In genomic region chr17:17141279-17141678, GRCh38 we compare ENCODE assay signal across 13 cellular contexts.
DNase-seq lines count a peak whose midpoint lies in the region; ATAC-seq, FAIRE-seq and TF ChIP-seq lines count a peak whose summit lies in the region.
"Had no signal": no experiment of that assay in that cellular context is flagged by ENCODE, and none has a peak within 500 bp of the region (broad histone marks: within the 10 kb centered on the region; RNA-seq: fewer than 3 reads in every experiment).

No MANE protein-coding gene starts in this region.

- DNase-seq in heart left ventricle = no peak
- DNase-seq in cardiac septum (ENCODE audit: low spot score) = no peak
- peak; percentile 64 for DNase-seq in kidney
- peak; percentile 78 for DNase-seq in testis
- no peak for DNase-seq in posterior vena cava (ENCODE audit: low spot score)
- DNase-seq: activated B cell treated with CpG ODN at 0.5 μM for 24 hours, NCI-H69 had no signal

- FAIRE-seq in kidney (lab: Jason Lieb, UNC) = no peak

- TF ChIP-seq CTCF in heart left ventricle (IDR thresholded peaks at IDR 0.05) (no peak), kidney (IDR thresholded peaks at IDR 0.05; ENCODE audit: borderline replicate concordance, extremely low read depth, insufficient read depth) (no peak), testis (IDR thresholded peaks at IDR 0.05) (no peak)

- WGBS in heart left ventricle, 4 donors = 56 to 71% (median 63%) methylated on average over 12 of the region's 12 CpGs
- WGBS in testis, 2 donors = 42 to 52% methylated on average over 4 to 12 of the region's 12 CpGs

- no peak for TF ChIP-seq POLR2A in heart left ventricle (IDR thresholded peaks at IDR 0.05)
- no peak for TF ChIP-seq POLR2A in testis (IDR thresholded peaks at IDR 0.05)

- ATAC-seq in heart left ventricle = peak in 1 of 4 donors; percentile 15
- ATAC-seq in HG02763 (IDR thresholded peaks at IDR 0.05; ENCODE audit: unreplicated experiment) = no peak
- no peak for ATAC-seq in GM18907 (IDR thresholded peaks at IDR 0.05; ENCODE audit: unreplicated experiment)

- peak overlapping the region in 9 of 12 donors; percentile 15 to 46 (median 24) for H3K27ac ChIP-seq in heart left ventricle
- H3K27ac ChIP-seq in angular gyrus (ENCODE audit: low read depth, low read length) = peak overlapping the region; percentile 49
- no peak overlapping the region for H3K27ac ChIP-seq in kidney (ENCODE audit: low read depth in 2 of 2, low read length in 2 of 2)
- H3K27ac ChIP-seq in testis = peak overlapping the region; percentile 6 to 55

- peaks cover 0 to 100% (median 84%) of the 10 kb centered on the region in 9 donors for H3K36me3 ChIP-seq in heart left ventricle
- peaks cover 44 to 64% of the 10 kb centered on the region in 2 donors for H3K36me3 ChIP-seq in kidney (ENCODE audit: control insufficient read depth in 1 of 2, insufficient read depth in 2 of 2, low read length in 2 of 2)
- no peaks in the 10 kb centered on the region for H3K36me3 ChIP-seq in testis (ENCODE audit: low read depth, missing control alignments)
- H3K36me3 ChIP-seq: uterus had no signal

- intact Hi-C loops in heart left ventricle (cut with DNase I) = loop anchor here in 7 of 10 donors (5.0 to 10.0 kb wide), 4 partner anchors 94 to 174 kb away; partner anchors contain the start of gene FLCN (in 1 of the 7)
- intact Hi-C loops in cardiac septum (cut with DNase I) = no loop called here
- intact Hi-C loops in kidney (cut with DNase I) = no loop called here
- intact Hi-C loops in testis (cut with DNase I; ENCODE audit: low total_unique reads) = no loop called here
- intact Hi-C loops in posterior vena cava (cut with DNase I) = no loop called here

- no peak overlapping the region for H3K9ac ChIP-seq in kidney (ENCODE audit: low read length in 2 of 2)

- no peaks in the 10 kb centered on the region for H3K27me3 ChIP-seq in heart left ventricle
- no peaks in the 10 kb centered on the region for H3K27me3 ChIP-seq in testis
- H3K27me3 ChIP-seq: left lung, uterus had no signal

- peaks cover 0 to 44% (median 20%) of the 10 kb centered on the region in 12 donors for H3K4me1 ChIP-seq in heart left ventricle
- H3K4me1 ChIP-seq in kidney (ENCODE audit: control insufficient read depth in 1 of 2, insufficient read depth in 1 of 2, low read depth in 1 of 2, low read length in 2 of 2) = peaks cover 0 to 10% of the 10 kb centered on the region in 2 donors
- peaks cover 36% of the 10 kb centered on the region for H3K4me1 ChIP-seq in testis
- H3K4me1 ChIP-seq: uterus had no signal

- no peak overlapping the region for H3K4me3 ChIP-seq in heart left ventricle
- H3K4me3 ChIP-seq in kidney (ENCODE audit: low read length in 2 of 2) = no peak overlapping the region
- no peak overlapping the region for H3K4me3 ChIP-seq in testis
- H3K4me3 ChIP-seq: K562, left lung, uterus had no signal

- H3K9me3 ChIP-seq in heart left ventricle (no peaks in the 10 kb centered on the region), kidney (ENCODE audit: control insufficient read depth in 1 of 2, low read length in 2 of 2) (no peaks in the 10 kb centered on the region), testis (no peaks in the 10 kb centered on the region)
- H3K9me3 ChIP-seq: left lung, uterus had no signal

Comparison
In these comparisons a context has a peak if more than half of its experiments do, and no peak if none do; other contexts are left out.
1. intact Hi-C loops: an anchor here in heart left ventricle (5.0 to 10.0 kb wide); none called in cardiac septum, kidney, testis and posterior vena cava.
2. DNase-seq: peak in kidney (single experiment) and testis (single experiment); none in heart left ventricle (0 of 5), cardiac septum (single experiment) and posterior vena cava (single experiment).
3. H3K27ac ChIP-seq: peak in heart left ventricle (9 of 12), angular gyrus (single experiment) and testis (2 of 2); none in kidney (0 of 2).